8 cellular contexts compared by ENCODE assay signal in the genomic region with DNA sequence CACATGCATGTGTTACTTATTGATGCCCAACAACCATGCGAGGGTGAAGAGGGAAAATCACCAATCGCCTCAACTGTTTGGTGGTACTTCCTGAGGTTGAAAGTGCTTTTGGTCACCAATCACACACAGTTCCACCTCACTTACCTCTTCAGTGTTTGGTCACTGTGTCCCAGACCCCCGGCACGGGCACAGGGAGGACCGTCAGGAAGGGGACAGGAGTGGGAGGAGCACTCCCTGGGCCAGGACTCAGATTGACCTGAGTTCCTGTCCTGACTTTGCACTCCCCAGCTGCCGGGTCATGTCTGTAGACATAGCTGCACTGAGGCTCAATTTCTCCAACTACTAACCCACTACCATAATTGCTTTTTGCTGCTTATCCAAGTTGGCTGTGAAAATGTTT.
"Had no signal": no experiment of that assay in that cellular context is flagged by ENCODE, and none has a peak within 500 bp of the region (broad histone marks: within the 10 kb centered on the region; RNA-seq: fewer than 3 reads in every experiment).

No MANE protein-coding gene starts in this region.

- ATAC-seq: K562 had no signal

- H3K4me3 ChIP-seq: GM23338, K562 had no signal

- H3K4me2 ChIP-seq: GM23338 had no signal

- DNase-seq: H9, HCEC 1CT, KG1 had no signal

- H2AFZ ChIP-seq: GM23338 had no signal

- FAIRE-seq: H1, H54, HTR-8/SVneo, K562 had no signal
